18 cellular contexts compared by ENCODE assay signal in the genomic region with DNA sequence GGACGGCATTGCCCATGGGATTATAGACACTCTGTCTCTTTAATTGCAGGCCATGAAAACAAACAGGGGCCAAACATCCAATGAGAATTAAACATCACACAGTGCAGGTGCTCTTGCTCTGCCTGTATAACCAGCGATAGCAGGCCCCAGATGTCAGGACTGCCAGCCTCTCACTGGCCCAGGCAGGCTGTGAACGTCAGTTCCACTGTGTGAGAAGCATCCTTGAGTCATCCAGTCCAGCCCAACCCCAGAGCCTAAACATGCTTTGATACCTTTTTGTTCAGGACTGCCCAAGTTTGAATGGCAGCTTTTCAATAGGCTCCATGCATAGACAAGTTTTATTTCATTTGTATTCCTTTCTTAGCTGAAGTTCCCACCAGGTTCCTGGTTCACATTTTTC.
"Had no signal": no experiment of that assay in that cellular context is flagged by ENCODE, and none has a peak within 500 bp of the region (broad histone marks: within the 10 kb centered on the region; RNA-seq: fewer than 3 reads in every experiment).

No MANE protein-coding gene starts in this region.

- H3K27ac Mint-ChIP-seq: activated B cell treated with CpG ODN at 0.5 μM for 24 hours; activated CD4-positive, alpha-beta T cell treated with anti-CD3 and anti-CD28 coated beads, Interleukin-2, amount 10 ng/mL, durations not matched to agents 7 days and 5 days; activated naive CD8-positive, alpha-beta T cell; brain; endodermal cell; nephron progenitor cell had no signal

- H3K27me3 Mint-ChIP-seq: activated B cell treated with CpG ODN at 0.5 μM for 24 hours; activated CD4-positive, alpha-beta T cell treated with anti-CD3 and anti-CD28 coated beads, Interleukin-2, amount 10 ng/mL, durations not matched to agents 7 days and 5 days; activated naive CD8-positive, alpha-beta T cell had no signal

- DNase-seq: activated B cell treated with CpG ODN at 0.5 μM for 24 hours; activated CD4-positive, alpha-beta T cell treated with anti-CD3 and anti-CD28 coated beads, Interleukin-2, amount 10 ng/mL, durations not matched to agents 7 days and 5 days; activated effector memory CD4-positive, alpha-beta T cell treated with Interleukin-2 at 50 U/mL for 16 hours; activated T-cell treated with anti-CD3 and anti-CD28 coated beads, Interleukin-2, amount 50 U/mL, for 1 hour; amygdala; endodermal cell; foreskin melanocyte; head of caudate nucleus; mesenchymal stem cell; nephron progenitor cell; psoas muscle; sigmoid colon; stimulated activated CD4-positive, alpha-beta T cell treated with anti-CD3 and anti-CD28 coated beads, Interleukin-12 subunit alpha, Interleukin-12 subunit beta, amount 100 ng/mL, for 4 hours; stimulated activated naive CD4-positive, alpha-beta T cell; T-helper 2 cell; upper lobe of right lung had no signal

- ATAC-seq: psoas muscle, upper lobe of right lung had no signal

- H3K4me3 Mint-ChIP-seq: activated B cell treated with CpG ODN at 0.5 μM for 24 hours; activated CD4-positive, alpha-beta T cell treated with anti-CD3 and anti-CD28 coated beads, Interleukin-2, amount 10 ng/mL, durations not matched to agents 7 days and 5 days; activated naive CD8-positive, alpha-beta T cell; brain; endodermal cell; nephron progenitor cell had no signal

- H3K27ac ChIP-seq: psoas muscle, sigmoid colon, upper lobe of right lung had no signal

- H3K4me1 Mint-ChIP-seq: activated B cell treated with CpG ODN at 0.5 μM for 24 hours, brain, endodermal cell had no signal

- H3K9me3 Mint-ChIP-seq: activated B cell treated with CpG ODN at 0.5 μM for 24 hours had no signal

- H3K36me3 Mint-ChIP-seq: activated naive CD8-positive, alpha-beta T cell had no signal
